In the genomic region with DNA sequence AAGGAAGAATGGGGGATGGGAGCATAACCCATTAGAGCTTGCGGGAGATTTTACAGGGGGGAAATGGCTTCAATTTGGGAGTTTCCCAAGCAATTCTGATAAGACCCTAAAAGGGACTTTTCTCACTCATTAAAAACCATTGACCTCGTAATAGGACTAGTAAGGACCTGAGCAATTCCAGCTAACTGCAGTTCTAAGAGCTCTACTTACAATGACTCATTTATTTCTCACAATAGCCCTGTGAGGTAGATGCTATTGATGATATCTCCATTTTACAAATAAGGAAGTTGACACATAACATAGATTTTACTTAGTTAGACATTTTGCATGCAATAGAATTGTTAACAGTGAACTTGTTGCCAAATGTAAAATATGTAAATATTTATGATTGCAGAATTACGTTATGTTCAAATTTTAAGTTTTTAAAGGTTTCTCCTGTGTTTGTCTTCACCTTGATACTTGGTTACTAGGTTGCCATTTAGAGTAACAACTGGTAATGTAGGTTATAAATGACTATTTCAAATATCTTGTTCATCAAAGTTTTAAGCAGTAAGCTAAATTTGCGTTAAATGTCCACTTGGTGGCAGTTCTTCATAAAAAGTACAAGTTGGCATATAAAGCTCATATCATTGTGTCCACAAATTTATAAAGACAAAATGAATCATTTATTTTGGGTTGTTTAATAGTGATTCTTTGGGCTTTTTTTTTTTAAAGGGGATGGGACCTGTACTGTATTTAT, we compare ENCODE assay signal across 22 cellular contexts.
DNase-seq lines count a peak whose midpoint lies in the region; ATAC-seq, FAIRE-seq and TF ChIP-seq lines count a peak whose summit lies in the region.
"Had no signal": no experiment of that assay in that cellular context is flagged by ENCODE, and none has a peak within 500 bp of the region (broad histone marks: within the 10 kb centered on the region; RNA-seq: fewer than 3 reads in every experiment).

No MANE protein-coding gene starts in this region.

- TF ChIP-seq POLR2A in GM12892 (IDR thresholded peaks at IDR 0.05; ENCODE audit: low read depth, low read length): no peak

- TF ChIP-seq CTCF in tibial artery (IDR thresholded peaks at IDR 0.05): no peak

- peak overlapping the region in 1 of 2 donors; percentile 79 for H3K27ac Mint-ChIP-seq in stimulated activated naive CD8-positive, alpha-beta T cell treated with anti-CD3 and anti-CD28 coated beads, Interleukin-15, amount 100 ng/mL, for 72 hours
- H3K27ac Mint-ChIP-seq: activated T-helper 17 cell treated with anti-CD3 and anti-CD28 coated beads, Interleukin-2, amount 50 U/mL, for 72 hours; mesothelial cell of epicardium had no signal

- H3K9me3 Mint-ChIP-seq in stimulated activated naive CD8-positive, alpha-beta T cell treated with anti-CD3 and anti-CD28 coated beads, Interleukin-15, amount 100 ng/mL, for 72 hours: peaks cover 6 to 16% of the 10 kb centered on the region in 2 donors

- H3K36me3 ChIP-seq in iPS-20b (ENCODE audit: insufficient read depth, low read depth, low read length): no peaks in the 10 kb centered on the region
- no peaks in the 10 kb centered on the region for H3K36me3 ChIP-seq in tibial artery
- H3K36me3 ChIP-seq: cardiac muscle cell, gastroesophageal sphincter, tibial nerve had no signal

- H3K4me3 ChIP-seq in iPS-20b (ENCODE audit: low read length) (no peak overlapping the region), tibial artery (no peak overlapping the region)
- H3K4me3 ChIP-seq: cardiac muscle cell, gastroesophageal sphincter, SK-N-MC, tibial nerve had no signal

- intact Hi-C loops in tibial artery (cut with DNase I; ENCODE audit: low total_unique reads): no loop called here

- no peak overlapping the region for H3K4me3 Mint-ChIP-seq in stimulated activated naive CD8-positive, alpha-beta T cell treated with anti-CD3 and anti-CD28 coated beads, Interleukin-15, amount 100 ng/mL, for 72 hours
- H3K4me3 Mint-ChIP-seq: activated T-helper 17 cell treated with anti-CD3 and anti-CD28 coated beads, Interleukin-2, amount 50 U/mL, for 72 hours; mesothelial cell of epicardium had no signal

- H3K4me1 Mint-ChIP-seq in stimulated activated naive CD8-positive, alpha-beta T cell treated with anti-CD3 and anti-CD28 coated beads, Interleukin-15, amount 100 ng/mL, for 72 hours: no peaks in the 10 kb centered on the region
- H3K4me1 Mint-ChIP-seq: activated T-helper 17 cell treated with anti-CD3 and anti-CD28 coated beads, Interleukin-2, amount 50 U/mL, for 72 hours; mesothelial cell of epicardium had no signal

- H3K9ac ChIP-seq in iPS-20b (ENCODE audit: low read depth, low read length): no peak overlapping the region

- in situ Hi-C loops in SK-MEL-5 (cut with HindIII; ENCODE audit: low pct_unique_long_range_greater_than_20kb, low sequenced_read_pairs): no loop called here

- H3K27me3 Mint-ChIP-seq in stimulated activated naive CD8-positive, alpha-beta T cell treated with anti-CD3 and anti-CD28 coated beads, Interleukin-15, amount 100 ng/mL, for 72 hours: peaks cover 7% of the 10 kb centered on the region

- H3K27me3 ChIP-seq in iPS-20b (ENCODE audit: insufficient read depth, low read length): no peaks in the 10 kb centered on the region
- no peaks in the 10 kb centered on the region for H3K27me3 ChIP-seq in tibial artery
- H3K27me3 ChIP-seq: cardiac muscle cell, gastroesophageal sphincter, tibial nerve had no signal

- DNase-seq in GM12892 (ENCODE audit: insufficient read length): no peak
- peak; percentile 8 for DNase-seq in HT1080 (ENCODE audit: low read depth)
- DNase-seq in SK-MEL-5 (ENCODE audit: low read depth, low spot score): peak; percentile 15
- no peak for DNase-seq in stimulated activated naive CD8-positive, alpha-beta T cell treated with anti-CD3 and anti-CD28 coated beads, Interleukin-15, amount 100 ng/mL, for 72 hours
- no peak for DNase-seq in tibial artery
- DNase-seq: activated CD4-positive, alpha-beta T cell treated with anti-CD3 and anti-CD28 coated beads for 1 hour; GDM1; Karpas-422; NCI-H1436; NCI-H2171; NCI-H526 treated with DMSO at 0.1 percent for 48 hours; stimulated activated naive CD4-positive, alpha-beta T cell treated with Interleukin-2 at 50 U/mL for 16 hours had no signal

- H3K4me1 ChIP-seq in iPS-20b (ENCODE audit: insufficient read depth, low read length) (peaks cover 4% of the 10 kb centered on the region; the same call in 1 of the 2 replicates), tibial artery (no peaks in the 10 kb centered on the region)
- H3K4me1 ChIP-seq: gastroesophageal sphincter, tibial nerve had no signal

- ATAC-seq in GM21381 (IDR thresholded peaks at IDR 0.05; ENCODE audit: unreplicated experiment): no peak
- ATAC-seq in stimulated activated naive CD8-positive, alpha-beta T cell treated with anti-CD3 and anti-CD28 coated beads, Interleukin-15, amount 100 ng/mL, for 72 hours: no peak
- ATAC-seq: activated T-helper 17 cell treated with anti-CD3 and anti-CD28 coated beads, Interleukin-2, amount 50 U/mL, for 72 hours; esophagus mucosa; gastroesophageal sphincter had no signal

- H3K9me3 ChIP-seq in iPS-20b (ENCODE audit: insufficient read depth, low read depth, low read length) (peaks cover 29% of the 10 kb centered on the region), tibial artery (peaks cover 0 to 5% (median 0%) of the 10 kb centered on the region in 3 donors)

- H3K27ac ChIP-seq in iPS-20b (ENCODE audit: low read length) (peak overlapping the region; percentile 49), tibial artery (no peak overlapping the region)
- H3K27ac ChIP-seq: cardiac muscle cell, gastroesophageal sphincter, SK-N-MC, tibial nerve had no signal

- FAIRE-seq in GM12892 (lab: Jason Lieb, UNC): peak; percentile 5
- FAIRE-seq: GM12891 had no signal

Comparison
In these comparisons a context has a peak if more than half of its experiments do, and no peak if none do; other contexts are left out.
1. DNase-seq: peak in HT1080 (single experiment) and SK-MEL-5 (single experiment); none in GM12892 (single experiment), stimulated activated naive CD8-positive, alpha-beta T cell treated with anti-CD3 and anti-CD28 coated beads, Interleukin-15, amount 100 ng/mL, for 72 hours (0 of 2) and tibial artery (0 of 2).